ENCODE assay signal across 5 cellular contexts in the genomic region with DNA sequence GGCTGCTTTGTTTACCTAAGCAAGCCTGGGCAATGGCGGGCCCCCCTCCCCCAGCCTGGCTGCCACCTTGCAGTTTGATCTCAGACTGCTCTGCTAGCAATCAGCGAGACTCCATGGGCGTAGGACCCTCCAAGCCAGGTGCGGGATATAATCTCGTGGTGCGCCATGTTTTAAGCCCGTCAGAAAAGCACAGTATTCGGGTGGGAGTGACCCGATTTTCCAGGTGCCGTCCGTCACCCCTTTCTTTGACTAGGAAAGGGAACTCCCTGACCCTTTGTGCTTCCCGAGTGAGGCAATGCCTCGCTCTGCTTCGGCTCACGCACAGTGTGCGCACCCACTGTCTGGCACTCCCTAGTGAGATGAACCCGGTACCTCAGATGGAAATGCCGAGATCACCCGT.
DNase-seq lines count a peak whose midpoint lies in the region; ATAC-seq and TF ChIP-seq lines count a peak whose summit lies in the region.
"Not testable (repeated sequence)": the region's sequence is repeated elsewhere in the genome, so short reads cannot be mapped to it uniquely, and the experiment has no call there.

No MANE protein-coding gene starts in this region.

- H3K9ac ChIP-seq in endodermal cell (ENCODE audit: extremely low read depth, low read length, poor library complexity, severe bottlenecking); iPS-15b (ENCODE audit: low read depth, low read length): not testable (repeated sequence)

- CTCF ChIA-PET in WTC11 (lab: Charles Lee), result interaction anchor here (1.5 kb wide), 1 partner anchor 161 kb away, joined by 4 read pairs; the partner anchor contains the start of gene PCP4

- not testable (repeated sequence) for H3K27me3 ChIP-seq in endodermal cell (ENCODE audit: control insufficient read depth, insufficient read depth, low read length, poor library complexity, severe bottlenecking); iPS-15b (ENCODE audit: control insufficient read depth, insufficient read depth, low read length)

- H3K4me1 Mint-ChIP-seq in WTC11 (peaks cover 35% of the 10 kb centered on the region), nephron progenitor cell (peaks cover 31% of the 10 kb centered on the region)
- H3K4me1 Mint-ChIP-seq in endodermal cell; osteocyte (ENCODE audit: unreplicated experiment): not testable (repeated sequence)

- H3K36me3 ChIP-seq in endodermal cell (ENCODE audit: control insufficient read depth, insufficient read depth, low read length), result peaks cover 40% of the 10 kb centered on the region
- not testable (repeated sequence) for H3K36me3 ChIP-seq in iPS-15b (ENCODE audit: control insufficient read depth, insufficient read depth, low read length)

- not testable (repeated sequence) for H3K27ac ChIP-seq in endodermal cell (ENCODE audit: low read depth, low read length)

- not testable (repeated sequence) for H3K4me1 ChIP-seq in endodermal cell (ENCODE audit: control insufficient read depth, insufficient read depth, low read length); iPS-15b (ENCODE audit: control insufficient read depth, insufficient read depth, low read length)

- peak; percentile 50 for DNase-seq in WTC11 (ENCODE audit: low spot score)
- peak; percentile 22 for DNase-seq in endodermal cell
- DNase-seq in nephron progenitor cell, result not testable (repeated sequence)
- peak; percentile 69 for DNase-seq in osteocyte (ENCODE audit: extremely low spot score, unreplicated experiment)

- H3K4me3 Mint-ChIP-seq in WTC11, result peak overlapping the region; percentile 37
- not testable (repeated sequence) for H3K4me3 Mint-ChIP-seq in endodermal cell; nephron progenitor cell; osteocyte (ENCODE audit: unreplicated experiment)

- not testable (repeated sequence) for H3K4me3 ChIP-seq in endodermal cell (ENCODE audit: low read length)
- peak overlapping the region; percentile 13 for H3K4me3 ChIP-seq in iPS-15b (ENCODE audit: low read depth, low read length)

- H3K27ac Mint-ChIP-seq in WTC11, result peak overlapping the region; percentile 26
- H3K27ac Mint-ChIP-seq in endodermal cell; osteocyte (ENCODE audit: unreplicated experiment): not testable (repeated sequence)
- H3K27ac Mint-ChIP-seq in nephron progenitor cell, result peak overlapping the region; percentile 36

- H3K9me3 Mint-ChIP-seq in WTC11 (peaks cover 21% of the 10 kb centered on the region), nephron progenitor cell (peaks cover 34% of the 10 kb centered on the region), osteocyte (ENCODE audit: unreplicated experiment) (peaks cover 26% of the 10 kb centered on the region)
- H3K9me3 Mint-ChIP-seq in endodermal cell, result not testable (repeated sequence)

- not testable (repeated sequence) for H3K36me3 Mint-ChIP-seq in WTC11; nephron progenitor cell (ENCODE audit: low read depth); osteocyte (ENCODE audit: unreplicated experiment)
- H3K36me3 Mint-ChIP-seq in endodermal cell (ENCODE audit: low read depth), result peaks cover 51% of the 10 kb centered on the region

- TF ChIP-seq CTCF in WTC11 (IDR thresholded peaks at IDR 0.05); endodermal cell (conservative IDR thresholded peaks at IDR 0.05); nephron progenitor cell (IDR thresholded peaks at IDR 0.05); osteocyte (IDR thresholded peaks at IDR 0.05): not testable (repeated sequence)

- not testable (repeated sequence) for ATAC-seq in WTC11

- WGBS in endodermal cell (ENCODE audit: insufficient coverage in 1 of 2, insufficient read length in 1 of 2), 2 experiments, result 90 to 91% methylated on average over 17 to 19 of the region's 19 CpGs

- POLR2A ChIA-PET in WTC11 (lab: Charles Lee), result not testable (repeated sequence)

- H3K9me3 ChIP-seq in endodermal cell (ENCODE audit: control insufficient read depth, low read length); iPS-15b (ENCODE audit: control insufficient read depth, insufficient read depth, low read length): not testable (repeated sequence)

- H3K27me3 Mint-ChIP-seq in WTC11 (ENCODE audit: low read depth), result peaks cover 12% of the 10 kb centered on the region
- H3K27me3 Mint-ChIP-seq in endodermal cell (ENCODE audit: insufficient read depth); nephron progenitor cell (ENCODE audit: low read depth, poor library complexity); osteocyte (ENCODE audit: unreplicated experiment): not testable (repeated sequence)
